In genomic region chr5:107861565-107861964, GRCh38 we compare ENCODE assay signal across 2 cellular contexts.
TF ChIP-seq lines count a peak whose summit lies in the region.

No MANE protein-coding gene starts in this region.

TF ChIP-seq in SK-N-SH, 30 proteins besides CTCF, POLR2A, EP300 and RAD21 (continued from another document):
- TF ChIP-seq REST (IDR thresholded peaks at IDR 0.05; ENCODE audit: low read depth, low read length): 0 out of 2 replicates have a peak, but pooled peaks have one; percentile 19
- TF ChIP-seq PBX3 (IDR thresholded peaks at IDR 0.05): no peak
- TF ChIP-seq POLR2AphosphoS5 (IDR thresholded peaks at IDR 0.05; ENCODE audit: low read depth, low read length): no peak
- TF ChIP-seq GATA2 (CRISPR knock-in tag; IDR thresholded peaks at IDR 0.05): no peak
- TF ChIP-seq NRF1 (IDR thresholded peaks at IDR 0.05; ENCODE audit: low read depth, low read length): no peak

TF ChIP-seq in SK-N-SH treated with all-trans-retinoic acid at 6 μM for 48 hours, 23 proteins besides CTCF, POLR2A, EP300 and RAD21 (continued from another document):
- no peak for TF ChIP-seq SNAI2 (CRISPR knock-in tag; IDR thresholded peaks at IDR 0.05)
- TF ChIP-seq ESRRG (CRISPR knock-in tag; IDR thresholded peaks at IDR 0.05): no peak
- TF ChIP-seq CSDC2 (CRISPR knock-in tag; IDR thresholded peaks at IDR 0.05): no peak
- no peak for TF ChIP-seq RARB (CRISPR knock-in tag; IDR thresholded peaks at IDR 0.05)
- no peak for TF ChIP-seq POU6F1 (CRISPR knock-in tag; IDR thresholded peaks at IDR 0.05; ENCODE audit: borderline replicate concordance, low read depth)
- TF ChIP-seq CREB5 (CRISPR knock-in tag; IDR thresholded peaks at IDR 0.05; ENCODE audit: low read depth): no peak
- TF ChIP-seq ZNF8 (CRISPR knock-in tag; IDR thresholded peaks at IDR 0.05): no peak
- TF ChIP-seq BACH2 (CRISPR knock-in tag; IDR thresholded peaks at IDR 0.05; ENCODE audit: borderline replicate concordance): no peak
- TF ChIP-seq TSHZ2 (CRISPR knock-in tag; IDR thresholded peaks at IDR 0.05): no peak
TF ChIP-seq in SK-N-SH treated with all-trans-retinoic acid at 6 μM for 48 hours: peak in this region for 0.
